10 cellular contexts compared by ENCODE assay signal in genomic region chr12:24127919-24128721, GRCh38.
DNase-seq lines count a peak whose midpoint lies in the region; ATAC-seq, FAIRE-seq and TF ChIP-seq lines count a peak whose summit lies in the region.
"Had no signal": no experiment of that assay in that cellular context is flagged by ENCODE, and none has a peak within 500 bp of the region (broad histone marks: within the 10 kb centered on the region; RNA-seq: fewer than 3 reads in every experiment).

No MANE protein-coding gene starts in this region.

- TF ChIP-seq POLR2A in GM12892 (IDR thresholded peaks at IDR 0.05; ENCODE audit: low read depth, low read length) = no peak

- no peak for DNase-seq in GM12892 (ENCODE audit: insufficient read length)
- no peak for DNase-seq in HPDE6-E6E7 (ENCODE audit: extremely low spot score)
- DNase-seq in superior temporal gyrus (ENCODE audit: extremely low spot score) = no peak
- no peak for DNase-seq in OCI-M2 (lab: John Stamatoyannopoulos, UW; ENCODE audit: unreplicated experiment)
- no peak for DNase-seq in NCI-H2107 treated with DMSO at 0.1 percent for 48 hours (lab: John Stamatoyannopoulos, UW; ENCODE audit: unreplicated experiment)
- DNase-seq: kidney glomerular epithelial cell, NCI-H1694 had no signal

- peak; percentile 21 for FAIRE-seq in GM12892 (lab: Jason Lieb, UNC)

- ATAC-seq in GM19397 (IDR thresholded peaks at IDR 0.05; ENCODE audit: unreplicated experiment) = peak; percentile 83
- ATAC-seq in HG02798 (IDR thresholded peaks at IDR 0.05; ENCODE audit: poor library complexity, unreplicated experiment) = peak; percentile 97
- ATAC-seq in HG03520 (IDR thresholded peaks at IDR 0.05; ENCODE audit: unreplicated experiment) = peak; percentile 96
